Comparison of ENCODE assay signal across 8 cellular contexts in genomic region chr1:25922633-25923567, GRCh38. TPM values are rescaled to one million over a fixed set of nuclear protein-coding genes. Genes with fewer than 3 reads are reported as not detected.
DNase-seq lines count a peak whose midpoint lies in the region; ATAC-seq and TF ChIP-seq lines count a peak whose summit lies in the region.

No MANE protein-coding gene starts in this region.

- ATAC-seq in RWPE2 (ENCODE audit: low read depth) = peak; percentile 75
- no peak for ATAC-seq in HG02678 (IDR thresholded peaks at IDR 0.05; ENCODE audit: unreplicated experiment)

- intact Hi-C loops in left ventricle myocardium inferior (cut with micrococcal nuclease) = no loop called here

- H3K4me3 ChIP-seq in RWPE2 (ENCODE audit: severe bottlenecking) (peak overlapping the region; percentile 31), adipocyte (ENCODE audit: low read length) (peak overlapping the region; percentile 82), left ventricle myocardium inferior (peak overlapping the region; percentile 73), parathyroid adenoma (ENCODE audit: low read depth, low read length) (peak overlapping the region; percentile 51)

- no peak for TF ChIP-seq CTCF in RWPE2 (IDR thresholded peaks at IDR 0.05; ENCODE audit: poor library complexity, severe bottlenecking)
- TF ChIP-seq CTCF in left ventricle myocardium inferior (IDR thresholded peaks at IDR 0.05; ENCODE audit: borderline replicate concordance) = no peak
- TF ChIP-seq CTCF in parathyroid adenoma (IDR thresholded peaks at IDR 0.05) = no peak

- no peaks in the 10 kb centered on the region for H3K79me2 ChIP-seq in parathyroid adenoma

- peak; percentile 29 for DNase-seq in NCI-H2029 (lab: John Stamatoyannopoulos, UW)
- no peak for DNase-seq in NCI-H2029 treated with DMSO at 0.1 percent for 48 hours (lab: John Stamatoyannopoulos, UW)
- no peak for DNase-seq in RWPE2 (ENCODE audit: low spot score)
- DNase-seq in adipocyte (ENCODE audit: low read depth) = peak; percentile 52
- DNase-seq in left ventricle myocardium inferior = peak; percentile 27
- DNase-seq in foreskin melanocyte = no peak

- H3K27me3 ChIP-seq in RWPE2 (ENCODE audit: insufficient read depth, poor library complexity, severe bottlenecking) (peaks cover 5% of the 10 kb centered on the region), adipocyte (replicated peaks; ENCODE audit: control insufficient read depth, insufficient read depth, low read length) (peaks cover 13% of the 10 kb centered on the region), left ventricle myocardium inferior (ENCODE audit: low read depth) (peaks cover 17% of the 10 kb centered on the region), parathyroid adenoma (ENCODE audit: control insufficient read depth, insufficient read depth, low read length) (no peaks in the 10 kb centered on the region)

- H3K4me2 ChIP-seq in parathyroid adenoma (ENCODE audit: low read length) = peak overlapping the region; percentile 94

- peak overlapping the region; percentile 70 for H3K9ac ChIP-seq in adipocyte (ENCODE audit: low read length)
- no peak overlapping the region for H3K9ac ChIP-seq in parathyroid adenoma

- H3K9me3 ChIP-seq in RWPE2 (ENCODE audit: severe bottlenecking) (no peaks in the 10 kb centered on the region), adipocyte (ENCODE audit: control insufficient read depth, low read length) (no peaks in the 10 kb centered on the region), left ventricle myocardium inferior (replicated peaks) (no peaks in the 10 kb centered on the region), parathyroid adenoma (ENCODE audit: control insufficient read depth, low read length) (no peaks in the 10 kb centered on the region)

- peak overlapping the region; percentile 92 for H2AFZ ChIP-seq in parathyroid adenoma

- H3K27ac ChIP-seq in RWPE2 (ENCODE audit: poor library complexity, severe bottlenecking) (no peak overlapping the region), left ventricle myocardium inferior (replicated peaks) (peak overlapping the region; percentile 76), parathyroid adenoma (peak overlapping the region; percentile 67)

- H3K4me1 ChIP-seq in RWPE2 (ENCODE audit: insufficient read depth, poor library complexity, severe bottlenecking) (no peaks in the 10 kb centered on the region), adipocyte (ENCODE audit: control insufficient read depth, insufficient read depth, low read length) (peaks cover 7% of the 10 kb centered on the region), left ventricle myocardium inferior (peaks cover 21% of the 10 kb centered on the region), parathyroid adenoma (peaks cover 11% of the 10 kb centered on the region)

- H3K36me3 ChIP-seq in RWPE2 (ENCODE audit: low read depth) (no peaks in the 10 kb centered on the region), adipocyte (ENCODE audit: control insufficient read depth, insufficient read depth, low read length, severe bottlenecking) (no peaks in the 10 kb centered on the region), left ventricle myocardium inferior (no peaks in the 10 kb centered on the region), parathyroid adenoma (ENCODE audit: control insufficient read depth, insufficient read depth, low read length) (no peaks in the 10 kb centered on the region)

RNA-seq across cellular contexts. Expression of gene STMN1, which starts 16.7 kb away (rescaled TPM):
- 47.1 TPM for total RNA-seq in left ventricle myocardium inferior

RNA-seq across cellular contexts. Expression of gene PAQR7, which starts 47.4 kb away (rescaled TPM):
- 1.9 TPM for total RNA-seq in left ventricle myocardium inferior

Comparison
In these comparisons a context has a peak if more than half of its experiments do, and no peak if none do; other contexts are left out.
1. DNase-seq: peak in NCI-H2029 (single experiment), adipocyte (single experiment) and left ventricle myocardium inferior (single experiment); none in NCI-H2029 treated with DMSO at 0.1 percent for 48 hours (single experiment), RWPE2 (single experiment) and foreskin melanocyte (single experiment).
2. H3K4me3 ChIP-seq: peak in every context shown above with its lines; median percentile 82 in adipocyte; 73 in left ventricle myocardium inferior; 51 in parathyroid adenoma; 31 in RWPE2.